ENCODE assay signal across 18 cellular contexts in genomic region chr2:207160115-207160514, GRCh38. TPM values are rescaled to one million over a fixed set of nuclear protein-coding genes. Genes with fewer than 3 reads are reported as not detected.
DNase-seq lines count a peak whose midpoint lies in the region; ATAC-seq and TF ChIP-seq lines count a peak whose summit lies in the region.
"Had no signal": no experiment of that assay in that cellular context is flagged by ENCODE, and none has a peak within 500 bp of the region (broad histone marks: within the 10 kb centered on the region; RNA-seq: fewer than 3 reads in every experiment).

No MANE protein-coding gene starts in this region.

- no peaks in the 10 kb centered on the region for H3K9me2 ChIP-seq in SK-N-SH

- H3K4me1 ChIP-seq in BE2C (peaks cover 31% of the 10 kb centered on the region), SK-N-SH (ENCODE audit: control insufficient read depth in 1 of 2, insufficient read depth in 2 of 2, low read depth in 1 of 2, low read length in 1 of 2) (peaks cover 30 to 57% of the 10 kb centered on the region in 2 experiments), esophagus muscularis mucosa (peaks cover 76 to 82% (median 81%) of the 10 kb centered on the region in 4 donors)

- 41% methylated on average over 6 of the region's 7 CpGs for WGBS in SK-N-SH (ENCODE audit: low lambda C conversion rate)
- WGBS in esophagus muscularis mucosa, result 55% methylated on average over 7 of the region's 7 CpGs

- H3K9ac ChIP-seq in SK-N-SH, result no peak overlapping the region

- H3K79me2 ChIP-seq in SK-N-SH (ENCODE audit: insufficient read depth), result peaks cover 100% of the 10 kb centered on the region

- H3F3A ChIP-seq in SK-N-SH (replicated peaks; ENCODE audit: insufficient read depth), result peaks cover 28% of the 10 kb centered on the region

- no peaks in the 10 kb centered on the region for H3K9me3 Mint-ChIP-seq in neural crest cell
- H3K9me3 Mint-ChIP-seq: activated naive CD8-positive, alpha-beta T cell treated with anti-CD3 and anti-CD28 coated beads for 36 hours; natural killer cell had no signal

- peak overlapping the region; percentile 40 for H3K4me3 Mint-ChIP-seq in neural crest cell
- H3K4me3 Mint-ChIP-seq: activated naive CD8-positive, alpha-beta T cell treated with anti-CD3 and anti-CD28 coated beads for 36 hours; natural killer cell had no signal

- POLR2A ChIA-PET in SK-N-SH (lab: Yijun Ruan, JAX), result interaction anchor here (0.8 to 1.8 kb wide), 2 partner anchors 48 to 93 kb away, joined by 3 to 5 read pairs; no protein-coding TSS in a partner anchor

- H3K27me3 Mint-ChIP-seq in neural crest cell (ENCODE audit: low read depth), result no peaks in the 10 kb centered on the region
- H3K27me3 Mint-ChIP-seq: activated naive CD8-positive, alpha-beta T cell treated with anti-CD3 and anti-CD28 coated beads for 36 hours had no signal

- H3K27ac Mint-ChIP-seq in neural crest cell (ENCODE audit: unreplicated experiment), result no peak overlapping the region
- H3K27ac Mint-ChIP-seq: activated naive CD8-positive, alpha-beta T cell treated with anti-CD3 and anti-CD28 coated beads for 36 hours; natural killer cell had no signal

- DNase-seq in BE2C, result no peak
- DNase-seq in SK-N-SH, result no peak
- DNase-seq in esophagus muscularis mucosa (ENCODE audit: extremely low spot score), result no peak
- DNase-seq in neural crest cell (ENCODE audit: low read depth, low spot score), result no peak
- no peak for DNase-seq in left lobe of liver (ENCODE audit: low spot score)
- DNase-seq in SKM-1 (lab: John Stamatoyannopoulos, UW; ENCODE audit: unreplicated experiment), result no peak
- no peak for DNase-seq in COLO829 (ENCODE audit: low spot score)
- DNase-seq: activated CD4-positive, alpha-beta T cell treated with anti-CD3 and anti-CD28 coated beads for 48 hours; activated naive CD8-positive, alpha-beta T cell treated with anti-CD3 and anti-CD28 coated beads for 36 hours; central memory CD4-positive, alpha-beta T cell; COR-L47; lower lobe of right lung; natural killer cell; NCI-H1436 treated with DMSO at 0.1 percent for 48 hours; NCI-H226; SIG-M5; T-helper 9 cell had no signal

- CTCF ChIA-PET in SK-N-SH (lab: Yijun Ruan, JAX), result interaction anchor here (1.0 to 1.6 kb wide), 5 partner anchors 53 to 359 kb away, joined by 3 to 4 read pairs (median 3); no protein-coding TSS in a partner anchor

- H3K27ac ChIP-seq in SK-N-SH (ENCODE audit: low read depth in 2 of 2, low read length in 1 of 2) (peak overlapping the region in 1 of 2 experiments; percentile 98; a peak in 2 of 4 replicates), esophagus muscularis mucosa (replicated peaks in 1 of 4) (peak overlapping the region; percentile 100)
- H3K27ac ChIP-seq: lower lobe of right lung had no signal

- TF ChIP-seq RAD21 in SK-N-SH (IDR thresholded peaks at IDR 0.05; ENCODE audit: low read length), result no peak

- no peak overlapping the region for H2AFZ ChIP-seq in SK-N-SH (ENCODE audit: low read depth)

- TF ChIP-seq CTCF in BE2C (IDR thresholded peaks at IDR 0.05; ENCODE audit: low read depth, low read length), result no peak
- no peak for TF ChIP-seq CTCF in SK-N-SH (IDR thresholded peaks at IDR 0.05)
- no peak for TF ChIP-seq CTCF in esophagus muscularis mucosa (IDR thresholded peaks at IDR 0.05)
- TF ChIP-seq CTCF in neural crest cell (conservative IDR thresholded peaks at IDR 0.05), result no peak

- no peaks in the 10 kb centered on the region for H3K36me3 Mint-ChIP-seq in neural crest cell (ENCODE audit: low read depth)
- H3K36me3 Mint-ChIP-seq: natural killer cell had no signal

- intact Hi-C loops in esophagus muscularis mucosa (cut with DNase I), result loop anchor here (5.0 to 10.0 kb wide), 2 partner anchors 85 to 178 kb away; no protein-coding TSS in a partner anchor

- TF ChIP-seq EP300 in SK-N-SH (IDR thresholded peaks at IDR 0.05; ENCODE audit: borderline replicate concordance in 1 of 2, low read depth in 1 of 2, low read length in 1 of 2) (no peak), esophagus muscularis mucosa (IDR thresholded peaks at IDR 0.05) (no peak)

- peak overlapping the region; percentile 97 for H3K4me3 ChIP-seq in BE2C (ENCODE audit: low read depth, low read length)
- H3K4me3 ChIP-seq in SK-N-SH (ENCODE audit: low read depth in 2 of 2, low read length in 1 of 2), result peak overlapping the region in 1 of 2 experiments; percentile 91; a peak in 1 of 4 replicates
- H3K4me3 ChIP-seq in esophagus muscularis mucosa, result no peak overlapping the region
- H3K4me3 ChIP-seq: lower lobe of right lung had no signal

- H4K20me1 ChIP-seq in SK-N-SH (ENCODE audit: insufficient read depth), result peaks cover 81% of the 10 kb centered on the region

- H3K27me3 ChIP-seq in BE2C, result no peaks in the 10 kb centered on the region
- H3K27me3 ChIP-seq in SK-N-SH (ENCODE audit: insufficient read depth), result no peaks in the 10 kb centered on the region
- no peaks in the 10 kb centered on the region for H3K27me3 ChIP-seq in esophagus muscularis mucosa

- H3K9me3 ChIP-seq in BE2C (no peaks in the 10 kb centered on the region), SK-N-SH (no peaks in the 10 kb centered on the region), esophagus muscularis mucosa (no peaks in the 10 kb centered on the region)
- H3K9me3 ChIP-seq: lower lobe of right lung had no signal

- peak overlapping the region; percentile 83; the same call in 1 of the 2 replicates for H3K4me2 ChIP-seq in SK-N-SH

- H3K36me3 ChIP-seq in BE2C (peaks cover 46% of the 10 kb centered on the region), SK-N-SH (replicated peaks in 1 of 2; ENCODE audit: control insufficient read depth in 1 of 2, insufficient read depth in 2 of 2, low read length in 1 of 2) (peaks cover 4 to 12% of the 10 kb centered on the region in 2 experiments), esophagus muscularis mucosa (no peaks in the 10 kb centered on the region)
- H3K36me3 ChIP-seq: lower lobe of right lung had no signal

- peaks cover 73% of the 10 kb centered on the region for H3K4me1 Mint-ChIP-seq in neural crest cell

- no peak for TF ChIP-seq POLR2A in esophagus muscularis mucosa (IDR thresholded peaks at IDR 0.05; ENCODE audit: low read depth)

- no peak for ATAC-seq in left lobe of liver
- no peak for ATAC-seq in HG02884 (IDR thresholded peaks at IDR 0.05; ENCODE audit: unreplicated experiment)
- ATAC-seq: lower lobe of right lung, natural killer cell had no signal

TF ChIP-seq in SK-N-SH, 30 proteins besides CTCF, POLR2A, EP300 and RAD21:
- TF ChIP-seq USF2 (IDR thresholded peaks at IDR 0.05; ENCODE audit: borderline replicate concordance, low read depth, low read length), result no peak
- no peak for TF ChIP-seq JUND (IDR thresholded peaks at IDR 0.05)
- TF ChIP-seq POLR2AphosphoS5 (IDR thresholded peaks at IDR 0.05; ENCODE audit: low read depth, low read length), result no peak
- TF ChIP-seq MEF2A (IDR thresholded peaks at IDR 0.05; ENCODE audit: borderline replicate concordance, low read depth), result no peak
- peak; percentile 49 for TF ChIP-seq GATA2 (CRISPR knock-in tag; IDR thresholded peaks at IDR 0.05)
- no peak for TF ChIP-seq NRF1 (IDR thresholded peaks at IDR 0.05; ENCODE audit: low read depth, low read length)
- TF ChIP-seq FOXJ3 (CRISPR knock-in tag; IDR thresholded peaks at IDR 0.05), result no peak
- TF ChIP-seq RCOR1 (IDR thresholded peaks at IDR 0.05; ENCODE audit: low read length), result no peak
- TF ChIP-seq, protein P1, sequence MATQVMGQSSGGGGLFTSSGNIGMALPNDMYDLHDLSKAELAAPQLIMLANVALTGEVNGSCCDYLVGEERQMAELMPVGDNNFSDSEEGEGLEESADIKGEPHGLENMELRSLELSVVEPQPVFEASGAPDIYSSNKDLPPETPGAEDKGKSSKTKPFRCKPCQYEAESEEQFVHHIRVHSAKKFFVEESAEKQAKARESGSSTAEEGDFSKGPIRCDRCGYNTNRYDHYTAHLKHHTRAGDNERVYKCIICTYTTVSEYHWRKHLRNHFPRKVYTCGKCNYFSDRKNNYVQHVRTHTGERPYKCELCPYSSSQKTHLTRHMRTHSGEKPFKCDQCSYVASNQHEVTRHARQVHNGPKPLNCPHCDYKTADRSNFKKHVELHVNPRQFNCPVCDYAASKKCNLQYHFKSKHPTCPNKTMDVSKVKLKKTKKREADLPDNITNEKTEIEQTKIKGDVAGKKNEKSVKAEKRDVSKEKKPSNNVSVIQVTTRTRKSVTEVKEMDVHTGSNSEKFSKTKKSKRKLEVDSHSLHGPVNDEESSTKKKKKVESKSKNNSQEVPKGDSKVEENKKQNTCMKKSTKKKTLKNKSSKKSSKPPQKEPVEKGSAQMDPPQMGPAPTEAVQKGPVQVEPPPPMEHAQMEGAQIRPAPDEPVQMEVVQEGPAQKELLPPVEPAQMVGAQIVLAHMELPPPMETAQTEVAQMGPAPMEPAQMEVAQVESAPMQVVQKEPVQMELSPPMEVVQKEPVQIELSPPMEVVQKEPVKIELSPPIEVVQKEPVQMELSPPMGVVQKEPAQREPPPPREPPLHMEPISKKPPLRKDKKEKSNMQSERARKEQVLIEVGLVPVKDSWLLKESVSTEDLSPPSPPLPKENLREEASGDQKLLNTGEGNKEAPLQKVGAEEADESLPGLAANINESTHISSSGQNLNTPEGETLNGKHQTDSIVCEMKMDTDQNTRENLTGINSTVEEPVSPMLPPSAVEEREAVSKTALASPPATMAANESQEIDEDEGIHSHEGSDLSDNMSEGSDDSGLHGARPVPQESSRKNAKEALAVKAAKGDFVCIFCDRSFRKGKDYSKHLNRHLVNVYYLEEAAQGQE (IDR thresholded peaks at IDR 0.05; ENCODE audit: low read depth, low read length), result peak; percentile 94

RNA-seq across cellular contexts. Expression of gene KLF7, which starts 5.6 kb away (rescaled TPM):
- polyA plus RNA-seq in BE2C (2012; ENCODE audit: insufficient read depth, insufficient read length, low read depth), result 40.8 TPM
- polyA plus RNA-seq in SK-N-SH (2012; rRNA removed), result 7.5 and 12.8 TPM in 2 replicates
- 4.9 and 5.2 TPM in 2 replicates for polyA plus RNA-seq in SK-N-SH (2012; cell fraction: cytosol; rRNA removed)
- polyA plus RNA-seq in SK-N-SH (2012; cell fraction: nucleus; rRNA removed), result 12.9 and 16.8 TPM in 2 replicates
- total RNA-seq in esophagus muscularis mucosa, result 10 to 100 TPM; 25.3 to 47.4 (median 36.9) TPM
- total RNA-seq in neural crest cell, result 17.4 and 18.4 TPM in 2 replicates
- total RNA-seq in left lobe of liver, result 9.7 TPM
